18 cellular contexts compared by ENCODE assay signal in the genomic region with DNA sequence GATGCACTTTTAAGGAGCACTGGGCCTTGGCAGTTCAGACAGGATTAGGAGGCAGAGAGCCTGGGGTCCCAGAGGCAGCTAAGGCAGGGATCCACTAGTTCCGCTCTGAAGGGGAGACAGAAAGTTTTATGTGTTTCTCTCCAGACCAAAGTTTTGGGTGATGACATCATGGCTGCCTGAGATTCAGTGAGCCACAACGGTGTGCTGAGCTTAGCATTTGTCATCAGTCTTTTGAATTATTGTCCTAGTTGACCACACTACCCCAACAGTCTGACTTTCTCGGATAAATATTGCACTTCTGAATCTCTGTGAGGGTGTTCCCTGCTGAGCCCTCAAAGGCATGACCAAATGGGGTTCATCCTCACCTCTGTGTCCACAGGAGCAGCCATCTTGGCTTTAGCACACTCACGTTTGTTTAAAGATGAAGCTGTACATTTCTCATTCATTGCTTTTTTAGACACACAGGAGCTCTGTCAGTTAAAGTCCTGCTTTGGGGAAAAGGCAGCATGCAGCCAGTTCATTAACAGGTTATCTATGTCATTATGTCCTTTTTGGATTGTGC.
DNase-seq lines count a peak whose midpoint lies in the region; ATAC-seq and TF ChIP-seq lines count a peak whose summit lies in the region.
"Had no signal": no experiment of that assay in that cellular context is flagged by ENCODE, and none has a peak within 500 bp of the region (broad histone marks: within the 10 kb centered on the region; RNA-seq: fewer than 3 reads in every experiment).

No MANE protein-coding gene starts in this region.

- H3K9me3 Mint-ChIP-seq in T-cell, result peaks cover 5 to 15% (median 12%) of the 10 kb centered on the region in 3 donors
- peaks cover 14% of the 10 kb centered on the region for H3K9me3 Mint-ChIP-seq in activated CD4-positive, alpha-beta memory T cell treated with anti-CD3 and anti-CD28 coated beads for 36 hours

- ATAC-seq in T-cell (replicated peaks in 1 of 4) (no peak), GM21528 (IDR thresholded peaks at IDR 0.05; ENCODE audit: low FRiP score, unreplicated experiment) (no peak)
- ATAC-seq: esophagus mucosa, right cardiac atrium had no signal

- H3K4me3 ChIP-seq in brain microvascular endothelial cell (ENCODE audit: low read depth, low read length), result no peak overlapping the region
- H3K4me3 ChIP-seq: coronary artery had no signal

- no peak overlapping the region for H3K27ac ChIP-seq in brain microvascular endothelial cell
- H3K27ac ChIP-seq: coronary artery had no signal

- H3K27me3 ChIP-seq in brain microvascular endothelial cell (replicated peaks), result no peaks in the 10 kb centered on the region

- H3K4me3 Mint-ChIP-seq in T-cell, result no peak overlapping the region
- no peak overlapping the region for H3K4me3 Mint-ChIP-seq in activated CD4-positive, alpha-beta memory T cell treated with anti-CD3 and anti-CD28 coated beads for 36 hours

- in situ Hi-C loops in brain microvascular endothelial cell (cut with HindIII; ENCODE audit: low pct_ligation_motif_present, low sequenced_read_pairs), result no loop called here

- intact Hi-C loops in activated CD4-positive, alpha-beta memory T cell treated with anti-CD3 and anti-CD28 coated beads for 36 hours (cut with micrococcal nuclease), result no loop called here

- CTCF ChIA-PET in T-cell (lab: Charles Lee), result no interaction called here
- CTCF ChIA-PET in activated CD4-positive, alpha-beta memory T cell treated with anti-CD3 and anti-CD28 coated beads for 36 hours (lab: Charles Lee), result no interaction called here

- H3K27me3 Mint-ChIP-seq in T-cell, result no peaks in the 10 kb centered on the region
- H3K27me3 Mint-ChIP-seq in activated CD4-positive, alpha-beta memory T cell treated with anti-CD3 and anti-CD28 coated beads for 36 hours, result no peaks in the 10 kb centered on the region

- no peak for TF ChIP-seq CTCF in brain microvascular endothelial cell (IDR thresholded peaks at IDR 0.05; ENCODE audit: low read depth, low read length, missing control alignments)

- H3K36me3 ChIP-seq in brain microvascular endothelial cell (replicated peaks), result no peaks in the 10 kb centered on the region

- H3K4me1 Mint-ChIP-seq in T-cell, result peaks cover 0 to 6% (median 0%) of the 10 kb centered on the region in 3 donors
- no peaks in the 10 kb centered on the region for H3K4me1 Mint-ChIP-seq in activated CD4-positive, alpha-beta memory T cell treated with anti-CD3 and anti-CD28 coated beads for 36 hours (ENCODE audit: low read depth)

- DNase-seq in EH (ENCODE audit: low read depth), result peak; percentile 57
- peak; percentile 89 for DNase-seq in M059J (ENCODE audit: low read depth)
- DNase-seq in brain microvascular endothelial cell, result peak; percentile 13
- DNase-seq in myocyte (ENCODE audit: low read depth), result peak; percentile 26
- DNase-seq in T-cell, result no peak
- no peak for DNase-seq in activated CD4-positive, alpha-beta memory T cell treated with anti-CD3 and anti-CD28 coated beads for 36 hours
- no peak for DNase-seq in stimulated activated CD8-positive, alpha-beta memory T cell treated with anti-CD3 and anti-CD28 coated beads, Interleukin-4, amount 100 ng/mL, for 48 hours
- DNase-seq: activated effector memory CD4-positive, alpha-beta T cell treated with anti-CD3 and anti-CD28 coated beads, Interleukin-2, amount 50 U/mL, for 16 hours; AML-193; NCI-H1048; NCI-H2107; NCI-H526 treated with DMSO at 0.1 percent for 48 hours; right cardiac atrium; stimulated activated CD4-positive, alpha-beta T cell treated with anti-CD3 and anti-CD28 coated beads, Interleukin-2, amount 100 ng/mL, for 24 hours; SW 1271 had no signal

- peaks cover 41% of the 10 kb centered on the region for H3K36me3 Mint-ChIP-seq in T-cell
- peaks cover 29% of the 10 kb centered on the region for H3K36me3 Mint-ChIP-seq in activated CD4-positive, alpha-beta memory T cell treated with anti-CD3 and anti-CD28 coated beads for 36 hours

- POLR2A ChIA-PET in T-cell (lab: Charles Lee), result no interaction called here
- POLR2A ChIA-PET in activated CD4-positive, alpha-beta memory T cell treated with anti-CD3 and anti-CD28 coated beads for 36 hours (lab: Charles Lee), result no interaction called here

- no peak overlapping the region for H3K27ac Mint-ChIP-seq in T-cell
- H3K27ac Mint-ChIP-seq in activated CD4-positive, alpha-beta memory T cell treated with anti-CD3 and anti-CD28 coated beads for 36 hours, result no peak overlapping the region

Comparison
In these comparisons a context has a peak if more than half of its experiments do, and no peak if none do; other contexts are left out.
1. DNase-seq: peak in EH (single experiment), M059J (single experiment), brain microvascular endothelial cell (single experiment) and myocyte (single experiment); none in T-cell (0 of 34), activated CD4-positive, alpha-beta memory T cell treated with anti-CD3 and anti-CD28 coated beads for 36 hours (single experiment) and stimulated activated CD8-positive, alpha-beta memory T cell treated with anti-CD3 and anti-CD28 coated beads, Interleukin-4, amount 100 ng/mL, for 48 hours (single experiment).